Comparison of ENCODE assay signal across 8 cellular contexts in genomic region chr5:119322948-119323629, GRCh38. TPM values are rescaled to one million over a fixed set of nuclear protein-coding genes. Genes with fewer than 3 reads are reported as not detected.
DNase-seq lines count a peak whose midpoint lies in the region; ATAC-seq, FAIRE-seq and TF ChIP-seq lines count a peak whose summit lies in the region.

No MANE protein-coding gene starts in this region.

- H3K27ac Mint-ChIP-seq in activated T-cell treated with anti-CD3 and anti-CD28 coated beads, Interleukin-2, amount 50 U/mL, for 72 hours, result peak overlapping the region; percentile 93
- peak overlapping the region; percentile 93 for H3K27ac Mint-ChIP-seq in osteocyte (ENCODE audit: unreplicated experiment)

- no peaks in the 10 kb centered on the region for H3K27me3 Mint-ChIP-seq in activated T-cell treated with anti-CD3 and anti-CD28 coated beads, Interleukin-2, amount 50 U/mL, for 72 hours (ENCODE audit: low read depth)
- no peaks in the 10 kb centered on the region for H3K27me3 Mint-ChIP-seq in osteocyte (ENCODE audit: unreplicated experiment)

- H3K9me3 Mint-ChIP-seq in activated T-cell treated with anti-CD3 and anti-CD28 coated beads, Interleukin-2, amount 50 U/mL, for 72 hours, result no peaks in the 10 kb centered on the region
- no peaks in the 10 kb centered on the region for H3K9me3 Mint-ChIP-seq in osteocyte (ENCODE audit: unreplicated experiment)

- no peak for DNase-seq in activated T-cell treated with anti-CD3 and anti-CD28 coated beads, Interleukin-2, amount 50 U/mL, for 72 hours
- DNase-seq in osteocyte (ENCODE audit: extremely low spot score, unreplicated experiment) (no peak), putamen (ENCODE audit: low spot score) (no peak), frontal cortex (ENCODE audit: low spot score in 2 of 2) (no peak), SHP77 treated with DMSO at 0.1 percent for 48 hours (lab: John Stamatoyannopoulos, UW) (no peak), RCC 7860 (ENCODE audit: low spot score) (no peak)

- no peak for FAIRE-seq in frontal cortex (lab: Jason Lieb, UNC)
- no peak for FAIRE-seq in RCC 7860 (lab: Jason Lieb, UNC)

- ATAC-seq in GM18867 (IDR thresholded peaks at IDR 0.05; ENCODE audit: unreplicated experiment) (peak; percentile 34), HG03039 (IDR thresholded peaks at IDR 0.05; ENCODE audit: unreplicated experiment) (peak; percentile 48)
- peak; percentile 59 to 64 for ATAC-seq in activated T-cell treated with anti-CD3 and anti-CD28 coated beads, Interleukin-2, amount 50 U/mL, for 72 hours (replicated peaks in 1 of 2)

- TF ChIP-seq CTCF in osteocyte (IDR thresholded peaks at IDR 0.05), result no peak

- H3K4me1 Mint-ChIP-seq in activated T-cell treated with anti-CD3 and anti-CD28 coated beads, Interleukin-2, amount 50 U/mL, for 72 hours (ENCODE audit: low read depth), result peaks cover 100% of the 10 kb centered on the region
- H3K4me1 Mint-ChIP-seq in osteocyte (ENCODE audit: unreplicated experiment), result peaks cover 43% of the 10 kb centered on the region

- H3K4me3 Mint-ChIP-seq in activated T-cell treated with anti-CD3 and anti-CD28 coated beads, Interleukin-2, amount 50 U/mL, for 72 hours, result peak overlapping the region; percentile 69 to 81
- no peak overlapping the region for H3K4me3 Mint-ChIP-seq in osteocyte (ENCODE audit: unreplicated experiment)

- H3K36me3 Mint-ChIP-seq in activated T-cell treated with anti-CD3 and anti-CD28 coated beads, Interleukin-2, amount 50 U/mL, for 72 hours (ENCODE audit: insufficient read depth in 2 of 2), result peaks cover 0 to 1% of the 10 kb centered on the region in 2 donors
- H3K36me3 Mint-ChIP-seq in osteocyte (ENCODE audit: unreplicated experiment), result no peaks in the 10 kb centered on the region

RNA-seq across cellular contexts. Expression of gene TNFAIP8, which starts 32.7 kb away (rescaled TPM):
- total RNA-seq in activated T-cell treated with anti-CD3 and anti-CD28 coated beads, Interleukin-2, amount 50 U/mL, for 72 hours, result 100 to 1,000 TPM; 117 to 137 TPM
- 13.3 and 14.0 TPM in 2 replicates for total RNA-seq in osteocyte
- 2.9 TPM for total RNA-seq in frontal cortex
